ENCODE assay signal across 1 cellular context in genomic region chr4:127881565-127881869, GRCh38.
TF ChIP-seq lines count a peak whose summit lies in the region.

No MANE protein-coding gene starts in this region.

TF ChIP-seq in HCT116, 20 proteins besides CTCF, POLR2A, EP300 and RAD21 (continued from another document):
- TF ChIP-seq ZBTB33 (IDR thresholded peaks at IDR 0.05; ENCODE audit: extremely low read depth, insufficient replicate concordance, low read length) (no peak), EZH2 (IDR thresholded peaks at IDR 0.05) (no peak), EGR1 (IDR thresholded peaks at IDR 0.05; ENCODE audit: low read depth) (no peak), SP1 (IDR thresholded peaks at IDR 0.05; ENCODE audit: low read depth) (no peak), SRF (IDR thresholded peaks at IDR 0.05; ENCODE audit: low read depth) (no peak)
